In genomic region chr16:56513972-56514371, GRCh38 we compare ENCODE assay signal across 8 cellular contexts. TPM values are rescaled to one million over a fixed set of nuclear protein-coding genes. Genes with fewer than 3 reads are reported as not detected.
DNase-seq lines count a peak whose midpoint lies in the region; ATAC-seq and TF ChIP-seq lines count a peak whose summit lies in the region.

No MANE protein-coding gene starts in this region.

- peaks cover 4% of the 10 kb centered on the region; the same call in 1 of the 2 replicates for H3K36me3 ChIP-seq in BE2C
- peaks cover 1% of the 10 kb centered on the region for H3K36me3 ChIP-seq in fibroblast of lung (ENCODE audit: control insufficient read depth, insufficient read depth, low read length)

- H3K4me1 ChIP-seq in BE2C (no peaks in the 10 kb centered on the region; the same call in 1 of the 2 replicates), fibroblast of lung (ENCODE audit: control insufficient read depth, extremely low read depth, insufficient read depth, low read length) (peaks cover 5% of the 10 kb centered on the region)

- H3K4me3 ChIP-seq in BE2C (ENCODE audit: low read depth, low read length), result no peak overlapping the region
- no peak overlapping the region for H3K4me3 ChIP-seq in fibroblast of lung (replicated peaks in 1 of 4; ENCODE audit: control extremely low read depth in 1 of 4, insufficient read depth in 1 of 4, low read depth in 3 of 4, low read length in 4 of 4)

- H3K9me3 ChIP-seq in BE2C, result no peaks in the 10 kb centered on the region
- H3K9me3 ChIP-seq in fibroblast of lung (ENCODE audit: control insufficient read depth, insufficient read depth, low read depth, low read length), result no peaks in the 10 kb centered on the region

- no peaks in the 10 kb centered on the region for H3K27me3 ChIP-seq in BE2C
- H3K27me3 ChIP-seq in fibroblast of lung (ENCODE audit: control insufficient read depth, insufficient read depth, low read length), result no peaks in the 10 kb centered on the region

- DNase-seq in BE2C, result peak; percentile 37
- peak; percentile 4 for DNase-seq in NCI-H748 treated with DMSO at 0.1 percent for 48 hours (lab: John Stamatoyannopoulos, UW)
- DNase-seq in activated T-cell treated with anti-CD3 and anti-CD28 coated beads, Interleukin-2, amount 50 U/mL, for 1 hour, result peak; percentile 38
- DNase-seq in fibroblast of lung (ENCODE audit: low read depth in 2 of 2), result peak; percentile 61 to 77
- DNase-seq in non-pigmented ciliary epithelial cell (ENCODE audit: low read depth), result peak; percentile 40

- H3K27ac ChIP-seq in fibroblast of lung (ENCODE audit: insufficient read depth, low read length), result no peak overlapping the region

- no peak overlapping the region for H3K9ac ChIP-seq in fibroblast of lung (ENCODE audit: insufficient read depth, low read length)

- H4K20me1 ChIP-seq in fibroblast of lung (ENCODE audit: control insufficient read depth, extremely low read depth, insufficient read depth, low read length), result no peaks in the 10 kb centered on the region

- TF ChIP-seq CTCF in BE2C (IDR thresholded peaks at IDR 0.05; ENCODE audit: low read depth, low read length) (peak; percentile 76), fibroblast of lung (conservative IDR thresholded peaks at IDR 0.05 in 1 of 2, IDR thresholded peaks at IDR 0.05 in 1 of 2; ENCODE audit: low read depth in 1 of 2, low read length in 2 of 2) (peak; percentile 71 to 75)

- peak; percentile 57 for ATAC-seq in GM18868 (IDR thresholded peaks at IDR 0.05; ENCODE audit: unreplicated experiment)
- ATAC-seq in HG03521 (IDR thresholded peaks at IDR 0.05; ENCODE audit: unreplicated experiment), result no peak
- ATAC-seq in GM19463 (IDR thresholded peaks at IDR 0.05; ENCODE audit: unreplicated experiment), result no peak

- H2AFZ ChIP-seq in fibroblast of lung (ENCODE audit: low read length), result no peak overlapping the region

- H3K79me2 ChIP-seq in fibroblast of lung (ENCODE audit: control insufficient read depth, insufficient read depth, low read length), result peaks cover 1% of the 10 kb centered on the region

- no peak overlapping the region for H3K4me2 ChIP-seq in fibroblast of lung (ENCODE audit: extremely low read depth, insufficient read depth, low read length)

RNA-seq across cellular contexts. Expression of gene BBS2, which starts 5.9 kb away (rescaled TPM):
- polyA plus RNA-seq in BE2C (2012; ENCODE audit: insufficient read depth, insufficient read length, low read depth), result 13.4 TPM
- 76.3 and 84.9 TPM in 2 replicates for total RNA-seq in fibroblast of lung
- 42.5 and 59.9 TPM in 2 replicates for polyA plus RNA-seq in fibroblast of lung
- 20.5 and 32.1 TPM in 2 replicates for polyA plus RNA-seq in fibroblast of lung (2012)
- polyA minus RNA-seq in fibroblast of lung (ENCODE audit: low replicate concordance), result 41.8 and 58.3 TPM in 2 replicates

RNA-seq across cellular contexts. Expression of gene MT4, which starts 50.9 kb away (rescaled TPM):
- polyA plus RNA-seq in BE2C (2012; ENCODE audit: insufficient read depth, insufficient read length, low read depth), result not detected
- total RNA-seq in fibroblast of lung, result not detected in 2 replicates
- polyA plus RNA-seq in fibroblast of lung, result not detected in 2 replicates
- not detected in 2 replicates for polyA plus RNA-seq in fibroblast of lung (2012)
- polyA minus RNA-seq in fibroblast of lung (ENCODE audit: low replicate concordance), result not detected in 2 replicates

Comparison
In these comparisons a context has a peak if more than half of its experiments do, and no peak if none do; other contexts are left out.
1. DNase-seq: peak in every context shown above with its lines; median percentile 69 in fibroblast of lung; 40 in non-pigmented ciliary epithelial cell; 38 in activated T-cell treated with anti-CD3 and anti-CD28 coated beads, Interleukin-2, amount 50 U/mL, for 1 hour; 37 in BE2C; 4 in NCI-H748 treated with DMSO at 0.1 percent for 48 hours.